23 cellular contexts compared by ENCODE assay signal in the genomic region with DNA sequence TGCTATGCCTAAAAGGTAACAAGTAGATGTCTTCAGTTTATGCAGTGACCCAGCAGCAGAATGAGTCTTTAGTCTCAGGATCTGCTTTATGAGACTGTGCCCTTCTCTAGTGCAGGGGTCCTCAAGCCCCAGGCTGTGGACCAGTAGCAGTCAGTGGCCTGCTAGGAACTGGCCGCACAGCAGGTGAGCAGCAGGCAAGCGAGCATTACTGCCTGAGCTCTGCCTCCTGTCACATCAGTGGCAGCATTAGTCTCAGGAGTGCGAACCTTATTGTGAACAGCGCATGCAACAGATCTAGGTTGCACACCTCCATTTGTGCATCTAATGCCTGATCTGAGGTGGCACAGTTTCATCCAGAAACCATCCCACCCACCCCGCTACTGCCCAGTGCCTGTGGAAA. TPM values are rescaled to one million over a fixed set of nuclear protein-coding genes. Genes with fewer than 3 reads are reported as not detected.
DNase-seq lines count a peak whose midpoint lies in the region; ATAC-seq, FAIRE-seq and TF ChIP-seq lines count a peak whose summit lies in the region.
"Had no signal": no experiment of that assay in that cellular context is flagged by ENCODE, and none has a peak within 500 bp of the region (broad histone marks: within the 10 kb centered on the region; RNA-seq: fewer than 3 reads in every experiment).

No MANE protein-coding gene starts in this region.

- H3K36me3 ChIP-seq in GM23338 (ENCODE audit: insufficient read depth), result no peaks in the 10 kb centered on the region

- H3K27ac ChIP-seq in GM23338 (ENCODE audit: low read depth), result peak overlapping the region; percentile 75
- H3K27ac ChIP-seq: BLaER1, KMS-11, RWPE1 had no signal

- POLR2A ChIA-PET in WTC11 (lab: Charles Lee), result interaction anchor here (0.7 to 1.5 kb wide), 3 partner anchors 10 to 349 kb away, joined by 3 to 8 read pairs (median 3); no protein-coding TSS in a partner anchor

- H3K4me3 Mint-ChIP-seq in GM23338 (no peak overlapping the region), WTC11 (no peak overlapping the region)
- H3K4me3 Mint-ChIP-seq: CD4-positive, alpha-beta T cell had no signal

- CTCF ChIA-PET in WTC11 (lab: Charles Lee), result no interaction called here

- H3K4me1 Mint-ChIP-seq in GM23338 (peaks cover 52% of the 10 kb centered on the region), WTC11 (peaks cover 54% of the 10 kb centered on the region)

- peaks cover 32% of the 10 kb centered on the region for H4K20me1 ChIP-seq in GM23338 (replicated peaks; ENCODE audit: insufficient read depth)

- no peaks in the 10 kb centered on the region for H3K9me2 ChIP-seq in GM23338 (ENCODE audit: insufficient read depth)

- H3K4me3 ChIP-seq in GM23338, result no peak overlapping the region
- H3K4me3 ChIP-seq: BLaER1 had no signal

- H3K4me1 ChIP-seq in GM23338 (ENCODE audit: insufficient read depth), result peaks cover 31% of the 10 kb centered on the region
- H3K4me1 ChIP-seq: BLaER1 had no signal

- 0 out of 2 replicates have a peak overlapping the region, but pooled peaks have one; percentile 10 for H3K4me2 ChIP-seq in GM23338
- H3K4me2 ChIP-seq: BLaER1, KMS-11 had no signal

- no peaks in the 10 kb centered on the region for H3K27me3 Mint-ChIP-seq in GM23338 (ENCODE audit: insufficient read depth, low read depth, poor library complexity)
- H3K27me3 Mint-ChIP-seq in WTC11 (ENCODE audit: low read depth), result no peaks in the 10 kb centered on the region
- H3K27me3 Mint-ChIP-seq: CD4-positive, alpha-beta T cell had no signal

- H3K27me3 ChIP-seq in GM23338 (ENCODE audit: insufficient read depth), result no peaks in the 10 kb centered on the region

- ATAC-seq in GM23338 (peak; percentile 78), WTC11 (peak; percentile 66), left lobe of liver (peak; percentile 8), GM18861 (IDR thresholded peaks at IDR 0.05; ENCODE audit: unreplicated experiment) (no peak), HG03108 (IDR thresholded peaks at IDR 0.05; ENCODE audit: unreplicated experiment) (no peak)
- ATAC-seq: Panc1 had no signal

- H3K36me3 Mint-ChIP-seq in GM23338 (ENCODE audit: low read depth), result no peaks in the 10 kb centered on the region
- H3K36me3 Mint-ChIP-seq in WTC11, result peaks cover 3% of the 10 kb centered on the region; the same call in 1 of the 2 replicates

- FAIRE-seq in urothelium cell line (lab: Jason Lieb, UNC), result peak; percentile 75
- FAIRE-seq: A204.1, D721Med, H54 had no signal

- H3F3A ChIP-seq in GM23338 (replicated peaks; ENCODE audit: low read depth), result no peaks in the 10 kb centered on the region

- no peak overlapping the region for H2AFZ ChIP-seq in GM23338

- peaks cover 100% of the 10 kb centered on the region for H3K79me2 ChIP-seq in GM23338 (replicated peaks; ENCODE audit: insufficient read depth)

- TF ChIP-seq CTCF in GM23338 (conservative IDR thresholded peaks at IDR 0.05; ENCODE audit: low read depth in 2 of 2), result no peak
- TF ChIP-seq CTCF in WTC11 (IDR thresholded peaks at IDR 0.05), result no peak

- H3K27ac Mint-ChIP-seq in GM23338 (no peak overlapping the region), WTC11 (0 out of 2 replicates have a peak overlapping the region, but pooled peaks have one; percentile 22)
- H3K27ac Mint-ChIP-seq: CD4-positive, alpha-beta T cell; IgD-negative memory B cell had no signal

- DNase-seq in GM23338 (ENCODE audit: low spot score) (peak; percentile 32), WTC11 (ENCODE audit: low spot score) (peak; percentile 29), left lobe of liver (ENCODE audit: low spot score) (no peak), urothelium cell line (ENCODE audit: low spot score) (no peak), NCI-H345 (lab: John Stamatoyannopoulos, UW) (no peak)
- DNase-seq: CD4-positive, alpha-beta T cell; MM.1S; NCI-H1048; NCI-H1417; NCI-H1694; NCI-H2029 treated with DMSO at 0.1 percent for 48 hours; NCI-H526 treated with DMSO at 0.1 percent for 48 hours; SHP77 had no signal

- no peaks in the 10 kb centered on the region for H3K9me3 Mint-ChIP-seq in GM23338
- H3K9me3 Mint-ChIP-seq in WTC11, result peaks cover 5% of the 10 kb centered on the region

TF ChIP-seq in GM23338, 12 proteins besides CTCF, POLR2A, EP300 and RAD21 (continues in another document):
- TF ChIP-seq POLR2AphosphoS5 (IDR thresholded peaks at IDR 0.05; ENCODE audit: low read depth) (no peak), EZH2 (IDR thresholded peaks at IDR 0.05; ENCODE audit: low read depth, unreplicated experiment) (no peak), EZH2phosphoT487 (IDR thresholded peaks at IDR 0.05; ENCODE audit: unreplicated experiment) (no peak), JUNB (IDR thresholded peaks at IDR 0.05; ENCODE audit: unreplicated experiment) (no peak)
- TF ChIP-seq, protein P1, sequence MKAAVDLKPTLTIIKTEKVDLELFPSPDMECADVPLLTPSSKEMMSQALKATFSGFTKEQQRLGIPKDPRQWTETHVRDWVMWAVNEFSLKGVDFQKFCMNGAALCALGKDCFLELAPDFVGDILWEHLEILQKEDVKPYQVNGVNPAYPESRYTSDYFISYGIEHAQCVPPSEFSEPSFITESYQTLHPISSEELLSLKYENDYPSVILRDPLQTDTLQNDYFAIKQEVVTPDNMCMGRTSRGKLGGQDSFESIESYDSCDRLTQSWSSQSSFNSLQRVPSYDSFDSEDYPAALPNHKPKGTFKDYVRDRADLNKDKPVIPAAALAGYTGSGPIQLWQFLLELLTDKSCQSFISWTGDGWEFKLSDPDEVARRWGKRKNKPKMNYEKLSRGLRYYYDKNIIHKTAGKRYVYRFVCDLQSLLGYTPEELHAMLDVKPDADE (IDR thresholded peaks at IDR 0.05), result no peak

TF ChIP-seq in WTC11, 78 proteins besides CTCF, POLR2A, EP300 and RAD21:
- TF ChIP-seq, protein P2, sequence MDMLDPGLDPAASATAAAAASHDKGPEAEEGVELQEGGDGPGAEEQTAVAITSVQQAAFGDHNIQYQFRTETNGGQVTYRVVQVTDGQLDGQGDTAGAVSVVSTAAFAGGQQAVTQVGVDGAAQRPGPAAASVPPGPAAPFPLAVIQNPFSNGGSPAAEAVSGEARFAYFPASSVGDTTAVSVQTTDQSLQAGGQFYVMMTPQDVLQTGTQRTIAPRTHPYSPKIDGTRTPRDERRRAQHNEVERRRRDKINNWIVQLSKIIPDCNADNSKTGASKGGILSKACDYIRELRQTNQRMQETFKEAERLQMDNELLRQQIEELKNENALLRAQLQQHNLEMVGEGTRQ (CRISPR knock-in tag; IDR thresholded peaks at IDR 0.05), result no peak
- no peak for TF ChIP-seq NR1H2 (CRISPR knock-in tag; IDR thresholded peaks at IDR 0.05)
- no peak for TF ChIP-seq ZBTB21 (CRISPR knock-in tag; IDR thresholded peaks at IDR 0.05; ENCODE audit: borderline replicate concordance)
- no peak for TF ChIP-seq MAX (CRISPR knock-in tag; IDR thresholded peaks at IDR 0.05)
- no peak for TF ChIP-seq ESRRA (CRISPR knock-in tag; IDR thresholded peaks at IDR 0.05; ENCODE audit: borderline replicate concordance)
- no peak for TF ChIP-seq MYBL2 (CRISPR knock-in tag; IDR thresholded peaks at IDR 0.05)
- TF ChIP-seq SMAD4 (CRISPR knock-in tag; IDR thresholded peaks at IDR 0.05), result no peak
- TF ChIP-seq, protein P3, sequence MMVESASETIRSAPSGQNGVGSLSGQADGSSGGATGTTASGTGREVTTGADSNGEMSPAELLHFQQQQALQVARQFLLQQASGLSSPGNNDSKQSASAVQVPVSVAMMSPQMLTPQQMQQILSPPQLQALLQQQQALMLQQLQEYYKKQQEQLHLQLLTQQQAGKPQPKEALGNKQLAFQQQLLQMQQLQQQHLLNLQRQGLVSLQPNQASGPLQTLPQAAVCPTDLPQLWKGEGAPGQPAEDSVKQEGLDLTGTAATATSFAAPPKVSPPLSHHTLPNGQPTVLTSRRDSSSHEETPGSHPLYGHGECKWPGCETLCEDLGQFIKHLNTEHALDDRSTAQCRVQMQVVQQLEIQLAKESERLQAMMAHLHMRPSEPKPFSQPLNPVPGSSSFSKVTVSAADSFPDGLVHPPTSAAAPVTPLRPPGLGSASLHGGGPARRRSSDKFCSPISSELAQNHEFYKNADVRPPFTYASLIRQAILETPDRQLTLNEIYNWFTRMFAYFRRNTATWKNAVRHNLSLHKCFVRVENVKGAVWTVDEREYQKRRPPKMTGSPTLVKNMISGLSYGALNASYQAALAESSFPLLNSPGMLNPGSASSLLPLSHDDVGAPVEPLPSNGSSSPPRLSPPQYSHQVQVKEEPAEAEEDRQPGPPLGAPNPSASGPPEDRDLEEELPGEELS (CRISPR knock-in tag; IDR thresholded peaks at IDR 0.05), result no peak
- TF ChIP-seq JUN (CRISPR knock-in tag; IDR thresholded peaks at IDR 0.05), result no peak
- TF ChIP-seq ZNF232 (CRISPR knock-in tag; IDR thresholded peaks at IDR 0.05), result no peak
- TF ChIP-seq JAZF1 (CRISPR knock-in tag; IDR thresholded peaks at IDR 0.05), result no peak
- no peak for TF ChIP-seq ATF1 (CRISPR knock-in tag; IDR thresholded peaks at IDR 0.05)
- TF ChIP-seq ZNF425 (CRISPR knock-in tag; conservative IDR thresholded peaks at IDR 0.05), result no peak
TF ChIP-seq in WTC11: peak in this region for 0.

RNA-seq across cellular contexts. Expression of gene LRP6, which starts 38.4 kb away (rescaled TPM):
- 61.7 and 73.8 TPM in 2 replicates for total RNA-seq in GM23338 (2014; rRNA removed; shearing (Covaris generic))
- polyA plus RNA-seq in GM23338 (2016; fragmentation: Nextera tagmentation; extraction: Ambion mirVana), result 26.8 and 29.1 TPM in 2 replicates
- total RNA-seq in WTC11 (2021) (61.9 to 72.8 TPM (median 68.8 TPM) in 3 replicates), left lobe of liver (36.3 TPM)
- polyA plus RNA-seq: IgD-negative memory B cell had no signal

Comparison
In these comparisons a context has a peak if more than half of its experiments do, and no peak if none do; other contexts are left out.
1. ATAC-seq: peak in GM23338 (single experiment), WTC11 (single experiment) and left lobe of liver (single experiment); none in GM18861 (single experiment) and HG03108 (single experiment).
2. DNase-seq: peak in GM23338 (single experiment) and WTC11 (single experiment); none in left lobe of liver (single experiment), urothelium cell line (single experiment) and NCI-H345 (single experiment).